Comparison of ENCODE assay signal across 28 cellular contexts in the genomic region with DNA sequence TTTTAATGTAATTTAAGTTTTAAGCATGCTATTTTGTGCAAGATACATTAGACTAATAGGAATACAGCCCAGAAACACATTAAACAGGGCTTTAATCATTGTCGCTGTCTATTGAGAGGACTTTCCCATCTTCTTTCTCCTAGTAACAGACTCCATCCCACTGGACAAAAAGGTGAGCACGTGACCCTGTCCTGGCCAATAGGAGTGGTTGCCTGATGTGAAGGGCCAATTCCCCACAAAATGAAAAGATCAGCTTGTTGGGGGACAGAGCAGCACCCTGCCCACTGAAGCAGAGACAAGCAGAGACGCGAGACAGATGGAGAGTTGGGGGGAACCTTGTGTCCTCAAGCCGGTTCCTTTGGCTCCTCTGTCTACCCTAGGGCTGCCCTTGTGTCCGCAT.
"Had no signal": no experiment of that assay in that cellular context is flagged by ENCODE, and none has a peak within 500 bp of the region (broad histone marks: within the 10 kb centered on the region; RNA-seq: fewer than 3 reads in every experiment).

No MANE protein-coding gene starts in this region.

- DNase-seq: activated CD4-positive, alpha-beta memory T cell treated with anti-CD3 and anti-CD28 coated beads, Interleukin-2, amount 10 ng/mL, durations not matched to agents 7 days and 5 days; activated CD4-positive, alpha-beta T cell treated with anti-CD3 and anti-CD28 coated beads for 1 hour; activated CD4-positive, alpha-beta T cell treated with anti-CD3 and anti-CD28 coated beads for 48 hours; activated CD4-positive, CD25-positive, alpha-beta regulatory T cell; activated CD8-positive, alpha-beta memory T cell treated with anti-CD3 and anti-CD28 coated beads for 24 hours; activated CD8-positive, alpha-beta memory T cell treated with anti-CD3 and anti-CD28 coated beads, Interleukin-2, amount 10 ng/mL, durations not matched to agents 7 days and 5 days; activated CD8-positive, alpha-beta memory T cell treated with anti-CD3 and anti-CD28 coated beads, Interleukin-2, amount 50 U/mL, for 48 hours; activated gamma-delta T cell treated with Interleukin-2 at 50 U/mL for 16 hours; activated naive CD4-positive, alpha-beta T cell treated with anti-CD3 and anti-CD28 coated beads for 36 hours; activated T-cell treated with anti-CD3 and anti-CD28 coated beads, Interleukin-2, amount 50 U/mL, for 1 hour; adrenal gland; body of pancreas; Karpas-422; NCI-H1105; NCI-H1417 treated with DMSO at 0.1 percent for 48 hours; NCI-H187 treated with DMSO at 0.1 percent for 48 hours; NCI-H2081 treated with DMSO at 0.1 percent for 48 hours; NCI-H345; NCI-H524 treated with DMSO at 0.1 percent for 48 hours; PC-9; SIG-M5 had no signal

- H3K4me1 ChIP-seq: adrenal gland, body of pancreas, breast epithelium had no signal

- H3K27ac Mint-ChIP-seq: activated CD4-positive, alpha-beta memory T cell treated with anti-CD3 and anti-CD28 coated beads, Interleukin-2, amount 10 ng/mL, durations not matched to agents 7 days and 5 days; activated CD8-positive, alpha-beta memory T cell treated with anti-CD3 and anti-CD28 coated beads, Interleukin-2, amount 10 ng/mL, durations not matched to agents 7 days and 5 days; activated naive CD4-positive, alpha-beta T cell treated with anti-CD3 and anti-CD28 coated beads for 36 hours; T-helper 1 cell treated with Interleukin-12 subunit alpha and Interleukin-12 subunit beta and Interleukin-4 antibody, amounts not matched to agents 30 μg/mL and 1 μg/mL, for 36 hours; T-helper 2 cell treated with Interferon-gamma antibody and Interleukin-4, amounts not matched to agents 5 μg/mL and 100 μg/mL, for 36 hours had no signal

- H3K9me3 ChIP-seq: adrenal gland, body of pancreas, breast epithelium had no signal

- H3K27ac ChIP-seq: adrenal gland, body of pancreas, breast epithelium, PC-9, RWPE1 had no signal

- H3K27me3 Mint-ChIP-seq: activated CD4-positive, alpha-beta memory T cell treated with anti-CD3 and anti-CD28 coated beads, Interleukin-2, amount 10 ng/mL, durations not matched to agents 7 days and 5 days had no signal

- ATAC-seq: activated CD8-positive, alpha-beta memory T cell treated with anti-CD3 and anti-CD28 coated beads, Interleukin-2, amount 10 ng/mL, durations not matched to agents 7 days and 5 days; activated naive CD4-positive, alpha-beta T cell treated with anti-CD3 and anti-CD28 coated beads, Interleukin-2, amount 50 U/mL, for 72 hours; body of pancreas; Right ventricle myocardium inferior; SK-N-SH treated with all-trans-retinoic acid at 6 μM for 48 hours had no signal

- H3K9me3 Mint-ChIP-seq: activated CD4-positive, alpha-beta memory T cell treated with anti-CD3 and anti-CD28 coated beads, Interleukin-2, amount 10 ng/mL, durations not matched to agents 7 days and 5 days; activated naive CD4-positive, alpha-beta T cell treated with anti-CD3 and anti-CD28 coated beads for 36 hours; T-helper 1 cell treated with Interleukin-12 subunit alpha and Interleukin-12 subunit beta and Interleukin-4 antibody, amounts not matched to agents 30 μg/mL and 1 μg/mL, for 36 hours; T-helper 2 cell treated with Interferon-gamma antibody and Interleukin-4, amounts not matched to agents 5 μg/mL and 100 μg/mL, for 36 hours had no signal

- H3K4me3 Mint-ChIP-seq: activated CD4-positive, alpha-beta memory T cell treated with anti-CD3 and anti-CD28 coated beads, Interleukin-2, amount 10 ng/mL, durations not matched to agents 7 days and 5 days; activated CD8-positive, alpha-beta memory T cell treated with anti-CD3 and anti-CD28 coated beads, Interleukin-2, amount 10 ng/mL, durations not matched to agents 7 days and 5 days; activated naive CD4-positive, alpha-beta T cell treated with anti-CD3 and anti-CD28 coated beads for 36 hours; T-helper 1 cell treated with Interleukin-12 subunit alpha and Interleukin-12 subunit beta and Interleukin-4 antibody, amounts not matched to agents 30 μg/mL and 1 μg/mL, for 36 hours; T-helper 2 cell treated with Interferon-gamma antibody and Interleukin-4, amounts not matched to agents 5 μg/mL and 100 μg/mL, for 36 hours had no signal

- H3K4me2 ChIP-seq: PC-9 had no signal

- H3K27me3 ChIP-seq: body of pancreas had no signal

- H3K36me3 ChIP-seq: adrenal gland, breast epithelium had no signal

- H3K4me3 ChIP-seq: adrenal gland, body of pancreas, breast epithelium, PC-9 had no signal

- H2AFZ ChIP-seq: PC-9 had no signal
